In the genomic region with DNA sequence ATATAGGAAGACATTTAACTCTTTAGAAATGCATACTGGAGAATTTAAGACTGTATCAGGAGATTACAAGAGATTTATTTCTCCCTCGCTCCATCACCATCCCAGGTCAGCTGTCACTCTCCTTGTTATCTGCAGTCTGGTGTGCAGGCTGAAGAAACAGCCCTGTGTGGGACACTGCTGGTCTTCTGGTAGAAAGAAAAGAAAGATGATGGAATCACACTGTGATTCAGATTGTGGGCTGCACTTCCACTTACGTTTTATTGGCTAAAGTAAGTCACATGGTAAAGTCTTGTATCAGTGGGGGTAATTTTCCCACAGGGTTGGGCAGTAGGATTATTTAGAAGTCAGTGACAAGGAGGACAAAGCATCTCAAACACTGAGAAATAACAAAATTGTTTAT, we compare ENCODE assay signal across 18 cellular contexts.
"Had no signal": no experiment of that assay in that cellular context is flagged by ENCODE, and none has a peak within 500 bp of the region (broad histone marks: within the 10 kb centered on the region; RNA-seq: fewer than 3 reads in every experiment).

No MANE protein-coding gene starts in this region.

- H3K4me3 Mint-ChIP-seq: activated naive CD4-positive, alpha-beta T cell treated with anti-CD3 and anti-CD28 coated beads, Interleukin-2, amount 10 ng/mL, durations not matched to agents 7 days and 5 days; activated T-helper 17 cell treated with anti-CD3 and anti-CD28 coated beads, Interleukin-2, amount 50 U/mL, for 72 hours; naive B cell had no signal

- H3K4me1 ChIP-seq: uterus had no signal

- H3K27ac Mint-ChIP-seq: activated naive CD4-positive, alpha-beta T cell treated with anti-CD3 and anti-CD28 coated beads, Interleukin-2, amount 10 ng/mL, durations not matched to agents 7 days and 5 days; activated T-helper 17 cell treated with anti-CD3 and anti-CD28 coated beads, Interleukin-2, amount 50 U/mL, for 72 hours; naive B cell had no signal

- H3K27ac ChIP-seq: adrenal gland, cardiac muscle cell, esophagus muscularis mucosa, hepatocyte, neutrophil, skin epidermis, tibial nerve, uterus had no signal

- DNase-seq: activated naive CD4-positive, alpha-beta T cell treated with anti-CD3 and anti-CD28 coated beads, Interleukin-2, amount 10 ng/mL, durations not matched to agents 7 days and 5 days; adrenal gland; naive B cell; stimulated activated CD4-positive, alpha-beta T cell treated with anti-CD3 and anti-CD28 coated beads, Interleukin-15, amount 100 ng/mL, for 24 hours; stimulated activated CD4-positive, alpha-beta T cell treated with anti-CD3 and anti-CD28 coated beads, Interleukin-4, amount 100 ng/mL, for 1 hour; stimulated activated naive CD4-positive, alpha-beta T cell; substantia nigra; T-helper 2 cell; uterus had no signal

- H3K27me3 Mint-ChIP-seq: activated T-helper 17 cell treated with anti-CD3 and anti-CD28 coated beads, Interleukin-2, amount 50 U/mL, for 72 hours; naive B cell had no signal

- H3K36me3 ChIP-seq: adrenal gland, cardiac muscle cell, esophagus muscularis mucosa, neutrophil, tibial nerve, uterus had no signal

- H3K9me3 ChIP-seq: adrenal gland, esophagus muscularis mucosa, neutrophil, tibial nerve, uterus had no signal

- H3K4me3 ChIP-seq: adrenal gland, cardiac muscle cell, esophagus muscularis mucosa, hepatocyte, skin epidermis, tibial nerve, uterus had no signal

- H3K36me3 Mint-ChIP-seq: activated naive CD4-positive, alpha-beta T cell treated with anti-CD3 and anti-CD28 coated beads, Interleukin-2, amount 10 ng/mL, durations not matched to agents 7 days and 5 days; naive B cell had no signal

- H3K4me1 Mint-ChIP-seq: activated naive CD4-positive, alpha-beta T cell treated with anti-CD3 and anti-CD28 coated beads, Interleukin-2, amount 10 ng/mL, durations not matched to agents 7 days and 5 days; activated T-helper 17 cell treated with anti-CD3 and anti-CD28 coated beads, Interleukin-2, amount 50 U/mL, for 72 hours; naive B cell had no signal

- ATAC-seq: activated CD4-positive, CD25-positive, alpha-beta regulatory T cell treated with anti-CD3 and anti-CD28 coated beads, Interleukin-2, amount 50 U/mL, for 24 hours; activated T-helper 17 cell treated with anti-CD3 and anti-CD28 coated beads, Interleukin-2, amount 50 U/mL, for 72 hours; left lobe of liver had no signal

- H3K9me3 Mint-ChIP-seq: activated naive CD4-positive, alpha-beta T cell treated with anti-CD3 and anti-CD28 coated beads, Interleukin-2, amount 10 ng/mL, durations not matched to agents 7 days and 5 days; activated T-helper 17 cell treated with anti-CD3 and anti-CD28 coated beads, Interleukin-2, amount 50 U/mL, for 72 hours; naive B cell had no signal

- H3K27me3 ChIP-seq: adrenal gland, cardiac muscle cell, esophagus muscularis mucosa, hepatocyte, neutrophil, tibial nerve, uterus had no signal
